Comparison of ENCODE assay signal across 23 cellular contexts in genomic region chr9:93617273-93617672, GRCh38. TPM values are rescaled to one million over a fixed set of nuclear protein-coding genes. Genes with fewer than 3 reads are reported as not detected.
DNase-seq lines count a peak whose midpoint lies in the region; ATAC-seq and TF ChIP-seq lines count a peak whose summit lies in the region.
"Had no signal": no experiment of that assay in that cellular context is flagged by ENCODE, and none has a peak within 500 bp of the region (broad histone marks: within the 10 kb centered on the region; RNA-seq: fewer than 3 reads in every experiment).

No MANE protein-coding gene starts in this region.

- no peak for ATAC-seq in upper lobe of right lung
- ATAC-seq: A549 had no signal

- no peaks in the 10 kb centered on the region for H3K9me3 Mint-ChIP-seq in H9
- H3K9me3 Mint-ChIP-seq: IgD-negative memory B cell had no signal

- no peak overlapping the region for H2BK15ac ChIP-seq in H9 (ENCODE audit: low read depth, low read length)
- no peak overlapping the region for H2BK15ac ChIP-seq in neuronal stem cell (ENCODE audit: low read length)

- no peak overlapping the region for H3K23ac ChIP-seq in H9 (ENCODE audit: insufficient read length, low read depth, low read length)
- H3K23ac ChIP-seq in neuronal stem cell (ENCODE audit: low read depth, low read length, poor library complexity): no peak overlapping the region

- no peaks in the 10 kb centered on the region for H3K27me3 Mint-ChIP-seq in H9 (ENCODE audit: low read depth)
- H3K27me3 Mint-ChIP-seq: IgD-negative memory B cell had no signal

- H2BK12ac ChIP-seq in H9 (ENCODE audit: insufficient read length, low read depth, low read length) (no peak overlapping the region), neuronal stem cell (ENCODE audit: low read length) (no peak overlapping the region)

- DNase-seq in H9 (peak; percentile 27), ecto neural progenitor cell (ENCODE audit: low spot score) (peak; percentile 42), neuronal stem cell (ENCODE audit: low spot score) (no peak), HK-2 (ENCODE audit: unreplicated experiment) (no peak), upper lobe of right lung (no peak), NCI-H187 treated with DMSO at 0.1 percent for 48 hours (lab: John Stamatoyannopoulos, UW) (no peak), putamen (ENCODE audit: low spot score) (no peak)
- DNase-seq: Calu3, DMS79 treated with DMSO at 0.1 percent for 48 hours, NCI-H1048, NCI-H1417, NCI-H1694, NCI-H2081, NCI-H226, NCI-H510A, NCI-H69, OCI-M1, SHP77 treated with DMSO at 0.1 percent for 48 hours had no signal

- H3K14ac ChIP-seq in H9 (ENCODE audit: insufficient read depth, low read length) (no peak overlapping the region), neuronal stem cell (ENCODE audit: low read length) (no peak overlapping the region)

- H2BK5ac ChIP-seq in H9 (ENCODE audit: insufficient read length, low read length) (no peak overlapping the region), neuronal stem cell (ENCODE audit: low read length) (no peak overlapping the region)

- H3K79me2 ChIP-seq in H9 (ENCODE audit: insufficient read depth, low read length): peaks cover 10% of the 10 kb centered on the region; the same call in 1 of the 2 replicates

- H3K9me3 ChIP-seq in H9 (ENCODE audit: control insufficient read depth, low read depth, low read length) (no peaks in the 10 kb centered on the region), iPS-18a (ENCODE audit: control insufficient read depth, low read depth, low read length) (no peaks in the 10 kb centered on the region), neuronal stem cell (replicated peaks in 1 of 2; ENCODE audit: control insufficient read depth in 2 of 2, insufficient read depth in 1 of 2, low read depth in 1 of 2, low read length in 2 of 2) (no peaks in the 10 kb centered on the region), upper lobe of right lung (no peaks in the 10 kb centered on the region)
- H3K9me3 ChIP-seq: A549, Peyer's patch had no signal

- H2AK5ac ChIP-seq in H9 (ENCODE audit: insufficient read length, low read length) (no peak overlapping the region), neuronal stem cell (ENCODE audit: low read depth, low read length) (no peak overlapping the region)

- H4K91ac ChIP-seq in H9 (ENCODE audit: insufficient read length, low read depth, low read length) (no peak overlapping the region), neuronal stem cell (ENCODE audit: low read depth, low read length, poor library complexity) (no peak overlapping the region)

- H3K27ac ChIP-seq in H9 (ENCODE audit: insufficient read length, low read depth, low read length) (no peak overlapping the region), iPS-18a (ENCODE audit: low read length) (no peak overlapping the region), neuronal stem cell (replicated peaks; ENCODE audit: low read length) (no peak overlapping the region), upper lobe of right lung (no peak overlapping the region)
- H3K27ac ChIP-seq: A549, KMS-11, Peyer's patch had no signal

- H3K4ac ChIP-seq in H9 (ENCODE audit: low read depth, low read length) (no peak overlapping the region), neuronal stem cell (ENCODE audit: low read length) (no peak overlapping the region)

- H3K79me1 ChIP-seq in H9 (ENCODE audit: insufficient read depth, low read depth, low read length, poor library complexity, severe bottlenecking): no peaks in the 10 kb centered on the region
- H3K79me1 ChIP-seq in neuronal stem cell (ENCODE audit: low read depth, low read length): peaks cover 14% of the 10 kb centered on the region

- peak overlapping the region; percentile 40 to 93 (median 49); a peak in 4 of 7 replicates for H3K27ac Mint-ChIP-seq in H9
- H3K27ac Mint-ChIP-seq: IgD-negative memory B cell had no signal

- no peak overlapping the region; a peak in 1 of 5 replicates for H3K4me3 Mint-ChIP-seq in H9
- H3K4me3 Mint-ChIP-seq: IgD-negative memory B cell had no signal

- no peaks in the 10 kb centered on the region for H3K23me2 ChIP-seq in H9 (ENCODE audit: insufficient read length, low read depth, low read length, poor library complexity, severe bottlenecking)

- H2AFZ ChIP-seq in H9 (ENCODE audit: low read length) (no peak overlapping the region), neuronal stem cell (ENCODE audit: low read length) (no peak overlapping the region)

- no peak overlapping the region for H3T11ph ChIP-seq in H9 (ENCODE audit: low read length)

- peak overlapping the region; percentile 14 for H3K4me3 ChIP-seq in iPS-18a (ENCODE audit: low read length)
- H3K4me3 ChIP-seq in neuronal stem cell (ENCODE audit: low read length in 2 of 2): no peak overlapping the region
- H3K4me3 ChIP-seq in upper lobe of right lung: no peak overlapping the region
- H3K4me3 ChIP-seq: A549, Peyer's patch had no signal

- H3K56ac ChIP-seq in H9 (ENCODE audit: insufficient read length, low read depth, low read length): no peak overlapping the region

- H4K8ac ChIP-seq in H9 (replicated peaks; ENCODE audit: insufficient read length, low read depth, low read length): no peak overlapping the region
- H4K8ac ChIP-seq in neuronal stem cell (ENCODE audit: low read depth, low read length): no peak overlapping the region

- H3K4me1 Mint-ChIP-seq in H9: peaks cover 19 to 30% of the 10 kb centered on the region in 2 experiments

- no peaks in the 10 kb centered on the region for H3K36me3 Mint-ChIP-seq in H9 (ENCODE audit: insufficient read depth in 1 of 3, low read depth in 3 of 3)
- H3K36me3 Mint-ChIP-seq: IgD-negative memory B cell had no signal

- H3K18ac ChIP-seq in H9 (ENCODE audit: insufficient read length, low read depth, low read length): no peak overlapping the region
- peak overlapping the region; percentile 81 for H3K18ac ChIP-seq in neuronal stem cell (ENCODE audit: low read length)

- TF ChIP-seq CTCF in H9 (conservative IDR thresholded peaks at IDR 0.05) (no peak), upper lobe of right lung (IDR thresholded peaks at IDR 0.05) (no peak)

- H3K36me3 ChIP-seq in iPS-18a (ENCODE audit: control insufficient read depth, low read depth, low read length): no peaks in the 10 kb centered on the region
- H3K36me3 ChIP-seq in neuronal stem cell (replicated peaks in 1 of 2; ENCODE audit: control insufficient read depth in 2 of 2, insufficient read depth in 2 of 2, low read length in 2 of 2): peaks cover 0 to 3% of the 10 kb centered on the region in 2 donors
- H3K36me3 ChIP-seq in upper lobe of right lung: peaks cover 7% of the 10 kb centered on the region
- H3K36me3 ChIP-seq: Peyer's patch had no signal

- intact Hi-C loops in upper lobe of right lung (cut with DNase I): no loop called here

- no peak overlapping the region for H2BK20ac ChIP-seq in H9 (ENCODE audit: low read depth, low read length, poor library complexity, severe bottlenecking)

- H4K5ac ChIP-seq in H9 (ENCODE audit: insufficient read length, low read depth, low read length): no peak overlapping the region

- WGBS in H9 (ENCODE audit: extremely low coverage, insufficient read length, low lambda C conversion rate): no CpG with 5 or more reads among the region's 6 CpGs
- no CpG with 5 or more reads among the region's 6 CpGs for WGBS in neuronal stem cell (ENCODE audit: extremely low coverage in 2 of 2, insufficient read length in 2 of 2, insufficient replicate concordance in 1 of 2), 2 donors

- H2BK120ac ChIP-seq in H9 (ENCODE audit: low read depth, low read length, poor library complexity, severe bottlenecking) (no peak overlapping the region), neuronal stem cell (ENCODE audit: low read depth, low read length) (no peak overlapping the region)

- H3K4me2 ChIP-seq in H9 (ENCODE audit: insufficient read depth, insufficient read length, low read length) (no peak overlapping the region), neuronal stem cell (ENCODE audit: insufficient read depth, low read length, poor library complexity, severe bottlenecking) (no peak overlapping the region)
- H3K4me2 ChIP-seq: A549, KMS-11 had no signal

- H3K4me1 ChIP-seq in H9 (ENCODE audit: insufficient read depth, low read length) (no peaks in the 10 kb centered on the region; the same call in 1 of the 2 replicates), iPS-18a (ENCODE audit: control insufficient read depth, low read depth, low read length) (peaks cover 13% of the 10 kb centered on the region), neuronal stem cell (ENCODE audit: control insufficient read depth in 2 of 2, insufficient read depth in 1 of 2, low read depth in 1 of 2, low read length in 2 of 2) (peaks cover 8 to 15% of the 10 kb centered on the region in 2 donors), upper lobe of right lung (peaks cover 3% of the 10 kb centered on the region)
- H3K4me1 ChIP-seq: A549 had no signal

- no peaks in the 10 kb centered on the region for H4K20me1 ChIP-seq in H9 (ENCODE audit: control insufficient read depth, insufficient read depth, insufficient read length)

- no peaks in the 10 kb centered on the region for H3K27me3 ChIP-seq in H9 (ENCODE audit: insufficient read depth, low read length)
- H3K27me3 ChIP-seq in iPS-18a (ENCODE audit: control insufficient read depth, insufficient read depth, low read length): no peaks in the 10 kb centered on the region
- no peaks in the 10 kb centered on the region for H3K27me3 ChIP-seq in neuronal stem cell (ENCODE audit: control insufficient read depth in 3 of 3, insufficient read depth in 3 of 3, low read depth in 1 of 3, low read length in 3 of 3)
- H3K27me3 ChIP-seq in upper lobe of right lung: no peaks in the 10 kb centered on the region
- H3K27me3 ChIP-seq: Peyer's patch had no signal

- H3K9ac ChIP-seq in H9 (ENCODE audit: extremely low read depth, insufficient read length, low read length): no peak overlapping the region
- H3K9ac ChIP-seq in iPS-18a (ENCODE audit: low read length): no peak overlapping the region
- H3K9ac ChIP-seq in neuronal stem cell (ENCODE audit: low read depth, low read length, poor library complexity): no peak overlapping the region
- H3K9ac ChIP-seq: KMS-11 had no signal

RNA-seq across cellular contexts. Expression of gene PHF2, which starts 40.9 kb away (rescaled TPM):
- total RNA-seq in H9 (2021): 17.4 and 18.8 TPM in 2 replicates
- polyA plus RNA-seq in neuronal stem cell (2013, experiment 1 of 2): 19.9 TPM
- polyA plus RNA-seq in neuronal stem cell (2013, experiment 2 of 2): 19.8 TPM
- 37.0 TPM for total RNA-seq in upper lobe of right lung

Comparison
In these comparisons a context has a peak if more than half of its experiments do, and no peak if none do; other contexts are left out.
1. DNase-seq: peak in H9 (single experiment) and ecto neural progenitor cell (single experiment); none in neuronal stem cell (single experiment), HK-2 (single experiment), upper lobe of right lung (single experiment), NCI-H187 treated with DMSO at 0.1 percent for 48 hours (single experiment) and putamen (single experiment).